In the genomic region with DNA sequence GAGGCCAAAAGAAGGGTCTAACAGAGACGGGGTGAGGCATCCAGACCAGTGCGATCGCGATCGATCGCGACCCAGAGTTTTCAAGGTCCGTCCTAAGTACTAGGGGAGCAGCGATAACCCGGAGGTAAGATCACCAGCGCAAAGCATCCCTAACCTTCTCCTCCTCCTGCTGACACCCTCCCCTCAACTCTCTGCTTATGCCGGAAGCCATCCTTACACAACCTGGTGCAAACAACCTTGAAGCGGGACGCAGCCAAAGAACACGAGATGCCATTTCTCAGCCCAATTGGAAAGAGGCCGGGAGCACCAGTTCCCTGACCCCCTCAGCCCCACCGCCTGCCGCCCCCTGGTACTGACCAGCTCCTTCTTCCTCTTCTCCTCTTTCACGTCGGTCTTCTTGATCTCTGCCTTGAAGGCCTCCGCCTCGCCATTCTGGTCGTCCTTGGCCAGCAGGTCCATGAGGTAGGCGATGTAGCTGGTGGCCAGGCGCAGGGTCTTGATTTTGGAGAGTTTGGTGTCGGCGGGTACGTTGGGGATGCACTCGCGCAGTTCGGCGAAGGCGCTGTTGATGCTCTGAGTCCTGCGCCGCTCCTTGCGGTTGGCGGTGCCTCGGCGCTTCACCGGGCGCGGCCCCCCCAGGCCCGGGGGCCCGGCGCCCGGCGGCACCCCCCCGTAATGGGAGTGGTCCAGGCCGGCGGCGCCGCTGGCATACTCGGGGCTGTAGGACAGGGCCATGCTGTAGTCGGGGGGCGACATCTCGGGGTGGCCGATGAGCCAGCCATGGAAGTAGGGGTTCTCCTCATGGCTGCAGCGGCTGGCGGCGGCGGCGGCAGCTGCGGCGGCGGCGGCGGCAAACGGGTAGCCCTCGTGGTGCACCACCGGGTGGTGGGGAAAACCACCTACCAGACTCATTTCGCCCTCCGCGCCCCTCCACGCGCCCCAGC, we compare ENCODE assay signal across 9 cellular contexts. TPM values are rescaled to one million over a fixed set of nuclear protein-coding genes. Genes with fewer than 3 reads are reported as not detected.
DNase-seq lines count a peak whose midpoint lies in the region; ATAC-seq lines count a peak whose summit lies in the region.
"Had no signal": no experiment of that assay in that cellular context is flagged by ENCODE, and none has a peak within 500 bp of the region (broad histone marks: within the 10 kb centered on the region; RNA-seq: fewer than 3 reads in every experiment).

No MANE protein-coding gene starts in this region.

- H3K36me3 ChIP-seq in esophagus (ENCODE audit: control insufficient read depth in 2 of 2, insufficient read depth in 2 of 2, low read length in 1 of 2) (no peaks in the 10 kb centered on the region), trophoblast cell (ENCODE audit: control insufficient read depth in 1 of 2, insufficient read depth in 2 of 2, low read length in 2 of 2) (no peaks in the 10 kb centered on the region)

- ATAC-seq in GM18520 (IDR thresholded peaks at IDR 0.05; ENCODE audit: unreplicated experiment) (no peak), HG03097 (IDR thresholded peaks at IDR 0.05; ENCODE audit: low FRiP score, unreplicated experiment) (no peak)

- peak overlapping the region; percentile 80 for H3K23ac ChIP-seq in trophoblast cell (ENCODE audit: low read length)

- H3K9me3 ChIP-seq in esophagus (ENCODE audit: control insufficient read depth in 2 of 2, insufficient read depth in 1 of 2, low read depth in 1 of 2, low read length in 1 of 2): peaks cover under 1 to 10% of the 10 kb centered on the region in 2 donors
- H3K9me3 ChIP-seq in trophoblast cell (ENCODE audit: insufficient read depth, low read depth, low read length): peaks cover 4% of the 10 kb centered on the region

- H3K27ac ChIP-seq in esophagus (ENCODE audit: low read depth in 2 of 2, low read length in 1 of 2) (peak overlapping the region; percentile 19 to 44), trophoblast cell (ENCODE audit: low read depth, low read length) (no peak overlapping the region)

- H3K79me2 ChIP-seq in trophoblast cell (ENCODE audit: control insufficient read depth, insufficient read depth, low read length, poor library complexity): peaks cover 4% of the 10 kb centered on the region

- H3K27me3 ChIP-seq in esophagus (ENCODE audit: control insufficient read depth in 1 of 2, insufficient read depth in 2 of 2, low read length in 2 of 2): peaks cover 12 to 52% of the 10 kb centered on the region in 2 donors
- H3K27me3 ChIP-seq in trophoblast cell (ENCODE audit: insufficient read depth, low read length): peaks cover 55% of the 10 kb centered on the region

- H2BK120ac ChIP-seq in trophoblast cell (ENCODE audit: insufficient read depth, low read length, poor library complexity): peak overlapping the region; percentile 11

- WGBS in esophagus, 2 donors: 7 to 8% methylated on average over 58 to 75 of the region's 75 CpGs
- no CpG with 5 or more reads among the region's 75 CpGs for WGBS in trophoblast cell (ENCODE audit: extremely low coverage, insufficient coverage, insufficient read length)

- H3K4me3 ChIP-seq in esophagus (ENCODE audit: low read depth in 1 of 2, low read length in 2 of 2) (peak overlapping the region; percentile 23 to 45), trophoblast cell (ENCODE audit: low read depth, low read length) (peak overlapping the region; percentile 70)

- H4K91ac ChIP-seq in trophoblast cell (ENCODE audit: low read depth, low read length): peak overlapping the region; percentile 39

- H4K8ac ChIP-seq in trophoblast cell (ENCODE audit: low read depth, low read length): peak overlapping the region; percentile 43

- no peak overlapping the region for H2AFZ ChIP-seq in trophoblast cell (ENCODE audit: insufficient read depth, low read length, poor library complexity)

- peak overlapping the region; percentile 79 for H3K9ac ChIP-seq in trophoblast cell (ENCODE audit: low read length)

- peak overlapping the region; percentile 60 for H3K4me2 ChIP-seq in trophoblast cell (ENCODE audit: low read length)

- H3K18ac ChIP-seq in trophoblast cell (ENCODE audit: low read length): peak overlapping the region; percentile 47

- H3K14ac ChIP-seq in trophoblast cell (ENCODE audit: low read length): peak overlapping the region; percentile 47

- DNase-seq in COLO668 (lab: John Stamatoyannopoulos, UW; ENCODE audit: unreplicated experiment) (peak; percentile 25), NCI-H2227 treated with DMSO at 0.1 percent for 48 hours (lab: John Stamatoyannopoulos, UW) (peak; percentile 29), trophoblast cell (no peak), NCI-H82 (lab: John Stamatoyannopoulos, UW) (no peak), NCI-H2196 (lab: John Stamatoyannopoulos, UW; ENCODE audit: unreplicated experiment) (no peak)
- DNase-seq: kidney had no signal

- no peak overlapping the region for H2BK5ac ChIP-seq in trophoblast cell (ENCODE audit: low read depth, low read length, poor library complexity)

- H3K4me1 ChIP-seq in esophagus (ENCODE audit: control insufficient read depth in 2 of 2, insufficient read depth in 2 of 2, low read length in 1 of 2): peaks cover 4 to 6% of the 10 kb centered on the region in 2 donors
- peaks cover 20 to 22% of the 10 kb centered on the region in 2 experiments for H3K4me1 ChIP-seq in trophoblast cell (ENCODE audit: control insufficient read depth in 1 of 2, insufficient read depth in 2 of 2, low read length in 2 of 2)

- H4K12ac ChIP-seq in trophoblast cell (ENCODE audit: low read depth, low read length): no peak overlapping the region

- no peak overlapping the region for H2BK12ac ChIP-seq in trophoblast cell (ENCODE audit: low read length)

- peak overlapping the region; percentile 28 for H3K4ac ChIP-seq in trophoblast cell (ENCODE audit: low read depth, low read length)

- H3K79me1 ChIP-seq in trophoblast cell (ENCODE audit: low read length): peaks cover 38% of the 10 kb centered on the region

- H2AK5ac ChIP-seq in trophoblast cell (ENCODE audit: low read length): no peak overlapping the region

RNA-seq across cellular contexts. Expression of a gene that starts 1.4 kb away (rescaled TPM):
- 1 to 10 TPM; 1.4 to 2.0 TPM for polyA plus RNA-seq in esophagus
- polyA plus RNA-seq in trophoblast cell (2013): 12.4 and 13.9 TPM in 2 replicates

Comparison
In these comparisons a context has a peak if more than half of its experiments do, and no peak if none do; other contexts are left out.
1. DNase-seq: peak in COLO668 (single experiment) and NCI-H2227 treated with DMSO at 0.1 percent for 48 hours (single experiment); none in trophoblast cell (0 of 2), NCI-H82 (single experiment) and NCI-H2196 (single experiment).